ENCODE assay signal across 30 cellular contexts in the genomic region with DNA sequence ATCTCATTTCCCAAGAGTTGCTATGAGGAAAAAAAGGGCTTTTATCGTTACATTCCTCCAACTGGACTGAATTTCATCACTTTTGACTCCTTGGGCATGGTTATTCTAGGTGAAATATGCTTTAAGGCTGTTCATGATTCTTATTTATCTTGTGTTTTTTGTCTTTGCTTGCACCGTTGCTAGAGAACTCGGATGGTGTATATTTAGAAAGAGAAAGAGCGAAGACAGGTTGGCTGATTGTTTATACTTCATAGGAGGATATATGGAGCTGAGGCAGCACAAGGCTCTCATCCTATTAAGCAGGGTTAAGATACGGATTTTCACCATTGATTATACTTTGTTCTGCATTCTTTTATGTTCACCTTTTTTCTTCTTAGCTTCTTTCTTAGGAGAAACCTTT.
"Had no signal": no experiment of that assay in that cellular context is flagged by ENCODE, and none has a peak within 500 bp of the region (broad histone marks: within the 10 kb centered on the region; RNA-seq: fewer than 3 reads in every experiment).

No MANE protein-coding gene starts in this region.

- H3K27ac Mint-ChIP-seq: dendritic cell treated with granulocyte-macrophage colony-stimulating factor and Interleukin-4, amounts not matched to agents 40 ng/mL and 50 ng/mL, for 4 days; endodermal cell; naive B cell; natural killer cell treated with Interleukin-12 subunit alpha and Interleukin-12 subunit beta and Interleukin-15 and Interleukin-18, amount 100 ng/mL, for 72 hours; stimulated activated memory B cell treated with anti-CD40 and anti-IgM and Interleukin-4, amounts not matched to agents 10 μg/mL and 1 μg/mL and 100 μg/mL, for 72 hours; stimulated activated naive CD8-positive, alpha-beta T cell treated with anti-CD3 and anti-CD28 coated beads, Interleukin-15, Interleukin-2, amounts not matched to agents 100 ng/mL and 50 ng/mL, for 24 hours had no signal

- H3K36me3 ChIP-seq: colonic mucosa, heart right ventricle, left lung, neutrophil, prostate gland, spleen, suprapubic skin, transverse colon, upper lobe of right lung, vagina had no signal

- H3K9me3 Mint-ChIP-seq: dendritic cell treated with granulocyte-macrophage colony-stimulating factor and Interleukin-4, amounts not matched to agents 40 ng/mL and 50 ng/mL, for 4 days; natural killer cell treated with Interleukin-12 subunit alpha and Interleukin-12 subunit beta and Interleukin-15 and Interleukin-18, amount 100 ng/mL, for 72 hours; stimulated activated memory B cell treated with anti-CD40 and anti-IgM and Interleukin-4, amounts not matched to agents 10 μg/mL and 1 μg/mL and 100 μg/mL, for 72 hours; stimulated activated naive CD8-positive, alpha-beta T cell treated with anti-CD3 and anti-CD28 coated beads, Interleukin-15, Interleukin-2, amounts not matched to agents 100 ng/mL and 50 ng/mL, for 24 hours had no signal

- FAIRE-seq: islet of Langerhans had no signal

- H3K4me3 Mint-ChIP-seq: dendritic cell treated with granulocyte-macrophage colony-stimulating factor and Interleukin-4, amounts not matched to agents 40 ng/mL and 50 ng/mL, for 4 days; endodermal cell; naive B cell; natural killer cell treated with Interleukin-12 subunit alpha and Interleukin-12 subunit beta and Interleukin-15 and Interleukin-18, amount 100 ng/mL, for 72 hours; neural crest cell; stimulated activated memory B cell treated with anti-CD40 and anti-IgM and Interleukin-4, amounts not matched to agents 10 μg/mL and 1 μg/mL and 100 μg/mL, for 72 hours; stimulated activated naive CD8-positive, alpha-beta T cell treated with anti-CD3 and anti-CD28 coated beads, Interleukin-15, Interleukin-2, amounts not matched to agents 100 ng/mL and 50 ng/mL, for 24 hours had no signal

- H3K4me1 ChIP-seq: colonic mucosa, foreskin keratinocyte, heart right ventricle, left lung, prostate gland, spleen, suprapubic skin, transverse colon, upper lobe of right lung, vagina had no signal

- H3K9me3 ChIP-seq: colonic mucosa, heart right ventricle, left lung, neutrophil, prostate gland, spleen, suprapubic skin, transverse colon, upper lobe of right lung, vagina had no signal

- H3K4me3 ChIP-seq: colonic mucosa, heart right ventricle, left lung, prostate gland, skin epidermis, spleen, suprapubic skin, transverse colon, upper lobe of right lung, vagina had no signal

- DNase-seq: colonic mucosa; effector CD8-positive, alpha-beta T cell; endodermal cell; foreskin keratinocyte; glutamatergic neuron; heart right ventricle; hippocampal formation; left cardiac atrium; left lung; mesenchymal stem cell; midbrain; naive B cell; right cardiac atrium; spleen; stimulated activated CD4-positive, alpha-beta T cell treated with anti-CD3 and anti-CD28 coated beads, Interleukin-4, amount 100 ng/mL, for 4 hours; transverse colon; upper lobe of right lung had no signal

- H3K27me3 ChIP-seq: colonic mucosa, foreskin keratinocyte, neutrophil, suprapubic skin, transverse colon, upper lobe of right lung, vagina had no signal

- ATAC-seq: esophagus mucosa; foreskin keratinocyte; heart right ventricle; left lung; natural killer cell treated with Interleukin-12 subunit alpha and Interleukin-12 subunit beta and Interleukin-15 and Interleukin-18, amount 100 ng/mL, for 72 hours; right cardiac atrium; stimulated activated memory B cell treated with anti-CD40 and anti-IgM and Interleukin-4, amounts not matched to agents 10 μg/mL and 1 μg/mL and 100 μg/mL, for 72 hours; upper lobe of right lung had no signal

- H3K27ac ChIP-seq: colonic mucosa, epithelial cell of prostate, foreskin keratinocyte, heart right ventricle, left lung, neutrophil, prostate gland, skin epidermis, spleen, suprapubic skin, upper lobe of right lung, vagina had no signal

- H3K27me3 Mint-ChIP-seq: dendritic cell treated with granulocyte-macrophage colony-stimulating factor and Interleukin-4, amounts not matched to agents 40 ng/mL and 50 ng/mL, for 4 days; stimulated activated memory B cell treated with anti-CD40 and anti-IgM and Interleukin-4, amounts not matched to agents 10 μg/mL and 1 μg/mL and 100 μg/mL, for 72 hours; stimulated activated naive CD8-positive, alpha-beta T cell treated with anti-CD3 and anti-CD28 coated beads, Interleukin-15, Interleukin-2, amounts not matched to agents 100 ng/mL and 50 ng/mL, for 24 hours had no signal

- H3K36me3 Mint-ChIP-seq: naive B cell; natural killer cell treated with Interleukin-12 subunit alpha and Interleukin-12 subunit beta and Interleukin-15 and Interleukin-18, amount 100 ng/mL, for 72 hours; stimulated activated memory B cell treated with anti-CD40 and anti-IgM and Interleukin-4, amounts not matched to agents 10 μg/mL and 1 μg/mL and 100 μg/mL, for 72 hours had no signal

- H3K4me1 Mint-ChIP-seq: endodermal cell; naive B cell; neural crest cell; stimulated activated memory B cell treated with anti-CD40 and anti-IgM and Interleukin-4, amounts not matched to agents 10 μg/mL and 1 μg/mL and 100 μg/mL, for 72 hours had no signal
